ENCODE assay signal across 12 cellular contexts in the genomic region with DNA sequence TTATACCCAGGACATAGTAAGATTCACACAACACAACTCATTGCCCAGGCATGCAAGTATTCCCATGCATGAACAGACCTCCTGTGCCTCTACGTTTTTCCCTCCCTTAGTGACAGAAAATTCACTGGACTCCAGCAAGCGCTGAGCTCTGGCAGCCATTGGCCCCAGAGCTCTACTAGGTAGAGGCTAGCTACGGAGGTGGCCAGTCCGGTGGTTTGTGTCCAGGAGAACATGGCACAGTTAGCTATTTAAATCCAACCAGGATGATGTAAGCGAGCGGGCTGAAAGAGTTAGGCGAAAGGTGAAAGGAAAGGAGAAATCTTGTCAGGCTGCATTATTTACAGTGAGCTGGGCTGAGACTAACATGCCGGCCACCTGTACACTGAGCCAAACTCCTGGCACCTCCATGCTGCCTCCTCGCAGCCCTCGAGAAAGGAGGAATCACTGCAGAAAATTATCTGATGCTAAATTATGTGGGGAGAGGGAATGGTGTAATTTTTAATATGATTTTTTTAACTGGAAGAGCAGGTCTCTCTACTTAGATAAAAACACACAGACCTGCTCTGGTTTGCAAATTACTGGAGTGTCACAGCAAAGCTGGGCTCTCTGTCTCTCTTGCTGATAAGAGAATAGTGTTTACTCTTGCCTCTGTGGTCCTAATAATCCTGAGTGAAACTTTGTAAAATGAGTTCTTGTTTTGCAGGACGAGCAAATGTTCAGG. TPM values are rescaled to one million over a fixed set of nuclear protein-coding genes. Genes with fewer than 3 reads are reported as not detected.
DNase-seq lines count a peak whose midpoint lies in the region; ATAC-seq and TF ChIP-seq lines count a peak whose summit lies in the region.
"Had no signal": no experiment of that assay in that cellular context is flagged by ENCODE, and none has a peak within 500 bp of the region (broad histone marks: within the 10 kb centered on the region; RNA-seq: fewer than 3 reads in every experiment).

No MANE protein-coding gene starts in this region.

- H3K27ac Mint-ChIP-seq in Calu3 (ENCODE audit: unreplicated experiment) (peak overlapping the region; percentile 35), neural progenitor cell (peak overlapping the region; percentile 85)

- H3K9me3 Mint-ChIP-seq in Calu3 (ENCODE audit: low read depth, unreplicated experiment) (no peaks in the 10 kb centered on the region), neural progenitor cell (no peaks in the 10 kb centered on the region)
- H3K9me3 Mint-ChIP-seq: IgD-negative memory B cell had no signal

- H3K4me3 Mint-ChIP-seq in Calu3 (ENCODE audit: low read depth, unreplicated experiment) (peak overlapping the region; percentile 48), neural progenitor cell (no peak overlapping the region)

- H3K9me2 ChIP-seq in PC-9 (ENCODE audit: insufficient read depth) (no peaks in the 10 kb centered on the region), Karpas-422 (replicated peaks; ENCODE audit: insufficient read depth, low read length) (no peaks in the 10 kb centered on the region)

- peaks cover 33% of the 10 kb centered on the region for H3K4me1 ChIP-seq in PC-9 (replicated peaks; ENCODE audit: insufficient read depth)
- peaks cover 6% of the 10 kb centered on the region for H3K4me1 ChIP-seq in endocrine pancreas (ENCODE audit: control insufficient read depth, insufficient read depth, low read length)
- peaks cover 14% of the 10 kb centered on the region for H3K4me1 ChIP-seq in neural progenitor cell
- peaks cover 3% of the 10 kb centered on the region; the same call in 1 of the 2 replicates for H3K4me1 ChIP-seq in Karpas-422 (ENCODE audit: low read length)

- no peaks in the 10 kb centered on the region for H3K79me2 ChIP-seq in PC-9 (ENCODE audit: low read depth)
- no peaks in the 10 kb centered on the region for H3K79me2 ChIP-seq in neural progenitor cell (ENCODE audit: low read depth)
- no peaks in the 10 kb centered on the region for H3K79me2 ChIP-seq in Karpas-422 (ENCODE audit: low read length)

- peak overlapping the region; percentile 71 for H3K4me2 ChIP-seq in PC-9
- no peak overlapping the region for H3K4me2 ChIP-seq in neural progenitor cell
- H3K4me2 ChIP-seq in Karpas-422 (ENCODE audit: low read depth, low read length, poor library complexity, severe bottlenecking), result no peak overlapping the region

- H3K27me3 Mint-ChIP-seq in Calu3 (ENCODE audit: unreplicated experiment) (no peaks in the 10 kb centered on the region), neural progenitor cell (ENCODE audit: insufficient read depth, low read depth) (no peaks in the 10 kb centered on the region)

- H3K27ac ChIP-seq in PC-9, result peak overlapping the region; percentile 68
- H3K27ac ChIP-seq in neural progenitor cell, result no peak overlapping the region
- H3K27ac ChIP-seq in Karpas-422 (ENCODE audit: low read length), result no peak overlapping the region
- H3K27ac ChIP-seq: sigmoid colon had no signal

- H3F3A ChIP-seq in PC-9 (ENCODE audit: insufficient read depth, low read depth) (peaks cover 18% of the 10 kb centered on the region), neural progenitor cell (ENCODE audit: low read depth) (no peaks in the 10 kb centered on the region)

- H3K9me3 ChIP-seq in PC-9 (ENCODE audit: insufficient read depth, low read depth) (no peaks in the 10 kb centered on the region), endocrine pancreas (ENCODE audit: control insufficient read depth, low read length) (no peaks in the 10 kb centered on the region), neural progenitor cell (ENCODE audit: low read depth) (no peaks in the 10 kb centered on the region), Karpas-422 (ENCODE audit: low read length) (no peaks in the 10 kb centered on the region)
- H3K9me3 ChIP-seq: sigmoid colon had no signal

- peaks cover 42% of the 10 kb centered on the region for H3K4me1 Mint-ChIP-seq in Calu3 (ENCODE audit: low read depth, unreplicated experiment)
- peaks cover 35% of the 10 kb centered on the region for H3K4me1 Mint-ChIP-seq in neural progenitor cell

- H2AFZ ChIP-seq in PC-9, result peak overlapping the region; percentile 74
- peak overlapping the region; percentile 88 for H2AFZ ChIP-seq in neural progenitor cell (replicated peaks)
- no peak overlapping the region for H2AFZ ChIP-seq in Karpas-422 (ENCODE audit: low read length)

- H3K36me3 Mint-ChIP-seq in Calu3 (ENCODE audit: insufficient read depth, unreplicated experiment) (no peaks in the 10 kb centered on the region), neural progenitor cell (no peaks in the 10 kb centered on the region)
- H3K36me3 Mint-ChIP-seq: IgD-negative memory B cell had no signal

- no peaks in the 10 kb centered on the region for H3K36me3 ChIP-seq in PC-9 (ENCODE audit: low read depth)
- H3K36me3 ChIP-seq in endocrine pancreas (ENCODE audit: control insufficient read depth, insufficient read depth, low read length), result no peaks in the 10 kb centered on the region
- H3K36me3 ChIP-seq in neural progenitor cell, result no peaks in the 10 kb centered on the region
- H3K36me3 ChIP-seq in Karpas-422 (ENCODE audit: insufficient read depth, low read length), result no peaks in the 10 kb centered on the region
- H3K36me3 ChIP-seq: sigmoid colon had no signal

- BruUV-seq in Calu3 (replicated peaks; lab: Mats Ljungman, UMichigan) (no TSS peak), PC-9 (replicated peaks; lab: Mats Ljungman, UMichigan) (no TSS peak)

- H3K4me3 ChIP-seq in PC-9, result peak overlapping the region; percentile 39
- peak overlapping the region; percentile 37 for H3K4me3 ChIP-seq in endocrine pancreas (ENCODE audit: control insufficient read depth, insufficient read depth, low read length)
- no peak overlapping the region for H3K4me3 ChIP-seq in neural progenitor cell
- no peak overlapping the region for H3K4me3 ChIP-seq in Karpas-422 (ENCODE audit: low read length)
- H3K4me3 ChIP-seq: sigmoid colon had no signal

- H4K20me1 ChIP-seq in PC-9 (ENCODE audit: insufficient read depth) (no peaks in the 10 kb centered on the region), neural progenitor cell (ENCODE audit: low read depth) (no peaks in the 10 kb centered on the region), Karpas-422 (ENCODE audit: insufficient read depth, low read depth, low read length) (no peaks in the 10 kb centered on the region)

- H3K27me3 ChIP-seq in PC-9 (ENCODE audit: insufficient read depth, low read depth), result no peaks in the 10 kb centered on the region
- no peaks in the 10 kb centered on the region for H3K27me3 ChIP-seq in endocrine pancreas (ENCODE audit: control insufficient read depth, insufficient read depth, low read length)
- no peaks in the 10 kb centered on the region for H3K27me3 ChIP-seq in neural progenitor cell
- H3K27me3 ChIP-seq in Karpas-422 (ENCODE audit: low read length), result no peaks in the 10 kb centered on the region
- H3K27me3 ChIP-seq: sigmoid colon had no signal

- peak; percentile 35 for DNase-seq in Calu3
- peak; percentile 35 to 74 for DNase-seq in PC-9
- DNase-seq in neural progenitor cell (ENCODE audit: low spot score), result no peak
- DNase-seq in NOMO-1 treated with DMSO at 0.1 percent for 48 hours (lab: John Stamatoyannopoulos, UW; ENCODE audit: unreplicated experiment), result no peak
- DNase-seq in Karpas-422, result no peak
- no peak for DNase-seq in activated CD8-positive, alpha-beta memory T cell treated with anti-CD3 and anti-CD28 coated beads for 24 hours
- DNase-seq: NCI-H2171, SHP77 treated with DMSO at 0.1 percent for 48 hours, sigmoid colon had no signal

- intact Hi-C loops in Calu3 (cut with micrococcal nuclease; ENCODE audit: unreplicated experiment) (no loop called here), PC-9 (cut with micrococcal nuclease; ENCODE audit: unreplicated experiment) (no loop called here)

- POLR2A ChIA-PET in PC-9 (lab: Charles Lee; ENCODE audit: unreplicated experiment), result interaction anchor here (0.6 to 0.7 kb wide), 2 partner anchors 9 to 1340 kb away, joined by 7 to 8 read pairs; no protein-coding TSS in a partner anchor

- H3K9ac ChIP-seq in endocrine pancreas (ENCODE audit: control insufficient read depth, insufficient read depth, low read length), result no peak overlapping the region
- H3K9ac ChIP-seq in neural progenitor cell, result no peak overlapping the region
- no peak overlapping the region for H3K9ac ChIP-seq in Karpas-422 (ENCODE audit: low read length)

- CTCF ChIA-PET in Calu3 (lab: Charles Lee) (interaction anchor here (0.7 to 1.5 kb wide), 7 partner anchors 9 to 256 kb away, joined by 3 to 7 read pairs (median 3); no protein-coding TSS in a partner anchor), PC-9 (lab: Charles Lee) (interaction anchor here (0.6 kb wide), 1 partner anchor 273 kb away, joined by 8 read pairs; no protein-coding TSS in a partner anchor)

- ATAC-seq in GM19395 (IDR thresholded peaks at IDR 0.05; ENCODE audit: unreplicated experiment), result no peak

- no peak for TF ChIP-seq CTCF in Calu3 (IDR thresholded peaks at IDR 0.05; ENCODE audit: unreplicated experiment)
- TF ChIP-seq CTCF in PC-9 (conservative IDR thresholded peaks at IDR 0.05), result no peak
- no peak for TF ChIP-seq CTCF in neural progenitor cell (IDR thresholded peaks at IDR 0.05)

RNA-seq across cellular contexts. Expression of gene ARMC2, which starts 50.1 kb away (rescaled TPM):
- total RNA-seq in Calu3 (2022) (4.5 and 7.1 TPM in 2 replicates), PC-9 (2021) (7.9 and 15.5 TPM in 2 replicates), neural progenitor cell (ENCODE audit: low replicate concordance) (2.9 and 3.7 TPM in 2 replicates)
- total RNA-seq in Karpas-422 (2014; rRNA removed; shearing (Covaris generic); ENCODE audit: low replicate concordance), result 1.0 and 1.2 TPM in 2 replicates

Comparison
In these comparisons a context has a peak if more than half of its experiments do, and no peak if none do; other contexts are left out.
1. DNase-seq: peak in Calu3 (single experiment) and PC-9 (2 of 2); none in neural progenitor cell (single experiment), NOMO-1 treated with DMSO at 0.1 percent for 48 hours (single experiment), Karpas-422 (single experiment) and activated CD8-positive, alpha-beta memory T cell treated with anti-CD3 and anti-CD28 coated beads for 24 hours (single experiment).
2. H3K4me3 ChIP-seq: peak in PC-9 (single experiment) and endocrine pancreas (single experiment); none in neural progenitor cell (single experiment) and Karpas-422 (single experiment).